1 cellular context compared by ENCODE assay signal in the genomic region with DNA sequence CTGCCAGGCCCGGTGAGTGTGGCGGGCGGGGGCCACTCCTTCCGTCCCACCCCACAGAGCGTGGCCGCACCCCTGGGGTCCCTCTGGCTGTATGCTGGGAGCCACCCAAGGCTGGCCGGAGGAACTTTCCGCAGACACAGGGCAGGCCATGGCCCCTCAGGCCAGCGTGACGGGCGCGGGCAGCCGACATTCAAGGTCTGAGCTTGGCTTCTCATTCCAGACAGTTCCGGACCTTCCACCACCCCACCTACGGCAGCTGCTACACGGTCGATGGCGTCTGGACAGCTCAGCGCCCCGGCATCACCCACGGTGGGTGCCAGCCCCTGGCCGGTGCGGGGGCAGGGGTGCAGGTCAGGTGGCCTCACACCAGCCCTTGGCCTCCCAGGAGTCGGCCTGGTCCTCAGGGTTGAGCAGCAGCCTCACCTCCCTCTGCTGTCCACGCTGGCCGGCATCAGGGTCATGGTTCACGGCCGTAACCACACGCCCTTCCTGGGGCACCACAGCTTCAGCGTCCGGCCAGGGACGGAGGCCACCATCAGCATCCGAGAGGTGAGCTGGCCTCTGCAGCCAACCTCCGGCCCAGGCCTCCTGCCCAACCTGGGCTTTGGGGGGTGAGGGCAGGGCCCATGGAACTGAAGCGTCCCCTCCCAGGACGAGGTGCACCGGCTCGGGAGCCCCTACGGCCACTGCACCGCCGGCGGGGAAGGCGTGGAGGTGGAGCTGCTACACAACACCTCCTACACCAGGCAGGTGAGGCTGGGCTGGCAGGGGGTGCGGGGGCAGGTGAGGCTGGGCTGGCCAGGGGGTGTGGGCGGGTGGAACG.
TF ChIP-seq lines count a peak whose summit lies in the region.

No MANE protein-coding gene starts in this region.

TF ChIP-seq in HepG2, 621 proteins besides CTCF, POLR2A, EP300 and RAD21 (continued from another document and continues in another):
- no peak for TF ChIP-seq ZNF207 (IDR thresholded peaks at IDR 0.05; ENCODE audit: borderline replicate concordance)
- TF ChIP-seq, protein P1, sequence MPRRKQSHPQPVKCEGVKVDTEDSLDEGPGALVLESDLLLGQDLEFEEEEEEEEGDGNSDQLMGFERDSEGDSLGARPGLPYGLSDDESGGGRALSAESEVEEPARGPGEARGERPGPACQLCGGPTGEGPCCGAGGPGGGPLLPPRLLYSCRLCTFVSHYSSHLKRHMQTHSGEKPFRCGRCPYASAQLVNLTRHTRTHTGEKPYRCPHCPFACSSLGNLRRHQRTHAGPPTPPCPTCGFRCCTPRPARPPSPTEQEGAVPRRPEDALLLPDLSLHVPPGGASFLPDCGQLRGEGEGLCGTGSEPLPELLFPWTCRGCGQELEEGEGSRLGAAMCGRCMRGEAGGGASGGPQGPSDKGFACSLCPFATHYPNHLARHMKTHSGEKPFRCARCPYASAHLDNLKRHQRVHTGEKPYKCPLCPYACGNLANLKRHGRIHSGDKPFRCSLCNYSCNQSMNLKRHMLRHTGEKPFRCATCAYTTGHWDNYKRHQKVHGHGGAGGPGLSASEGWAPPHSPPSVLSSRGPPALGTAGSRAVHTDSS (CRISPR knock-in tag; conservative IDR thresholded peaks at IDR 0.05), result no peak
- 0 out of 2 replicates have a peak, but pooled peaks have one; percentile 44 for TF ChIP-seq PHF21A (CRISPR knock-in tag; IDR thresholded peaks at IDR 0.05)
- TF ChIP-seq, protein P2, sequence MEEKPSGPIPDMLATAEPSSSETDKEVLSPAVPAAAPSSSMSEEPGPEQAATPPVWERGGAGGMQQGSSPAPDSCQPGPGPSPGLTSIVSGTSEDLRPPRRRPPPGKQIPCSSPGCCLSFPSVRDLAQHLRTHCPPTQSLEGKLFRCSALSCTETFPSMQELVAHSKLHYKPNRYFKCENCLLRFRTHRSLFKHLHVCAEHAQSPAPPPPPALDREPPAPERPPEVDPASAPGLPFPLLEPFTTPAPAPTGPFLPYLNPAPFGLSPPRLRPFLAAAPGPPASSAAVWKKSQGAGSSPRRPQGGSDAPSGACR (CRISPR knock-in tag; IDR thresholded peaks at IDR 0.05), result no peak; the same call in 1 of the 2 replicates
- peak; percentile 53 for TF ChIP-seq SKI (IDR thresholded peaks at IDR 0.05; ENCODE audit: partially characterized antibody)
- TF ChIP-seq, protein P3, sequence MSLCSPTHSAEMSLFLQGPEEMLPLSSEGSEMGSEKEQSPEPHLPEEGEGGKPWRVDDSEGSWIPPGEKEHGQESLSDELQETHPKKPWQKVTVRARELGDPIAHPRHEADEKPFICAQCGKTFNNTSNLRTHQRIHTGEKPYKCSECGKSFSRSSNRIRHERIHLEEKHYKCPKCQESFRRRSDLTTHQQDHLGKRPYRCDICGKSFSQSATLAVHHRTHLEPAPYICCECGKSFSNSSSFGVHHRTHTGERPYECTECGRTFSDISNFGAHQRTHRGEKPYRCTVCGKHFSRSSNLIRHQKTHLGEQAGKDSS (CRISPR knock-in tag; IDR thresholded peaks at IDR 0.05; ENCODE audit: borderline replicate concordance, low read depth), result peak; percentile 65; the same call in 1 of the 2 replicates
- peak; percentile 96 for TF ChIP-seq NR2C2 (CRISPR knock-in tag; IDR thresholded peaks at IDR 0.05; ENCODE audit: borderline replicate concordance)
- no peak for TF ChIP-seq ZNF224 (CRISPR knock-in tag; IDR thresholded peaks at IDR 0.05)
- TF ChIP-seq ZIK1 (CRISPR knock-in tag; IDR thresholded peaks at IDR 0.05; ENCODE audit: borderline replicate concordance, low read depth), result 0 out of 2 replicates have a peak, but pooled peaks have one; percentile 63
- peak; percentile 74 for TF ChIP-seq ZKSCAN5 (CRISPR knock-in tag; IDR thresholded peaks at IDR 0.05)
- peak; percentile 54 for TF ChIP-seq SPEN (CRISPR knock-in tag; IDR thresholded peaks at IDR 0.05; ENCODE audit: low read depth)
- peak; percentile 73 for TF ChIP-seq SAP130 (CRISPR knock-in tag; IDR thresholded peaks at IDR 0.05; ENCODE audit: low read depth)
- peak; percentile 72 for TF ChIP-seq HNF4A (CRISPR knock-in tag; IDR thresholded peaks at IDR 0.05)
- TF ChIP-seq, protein P4, sequence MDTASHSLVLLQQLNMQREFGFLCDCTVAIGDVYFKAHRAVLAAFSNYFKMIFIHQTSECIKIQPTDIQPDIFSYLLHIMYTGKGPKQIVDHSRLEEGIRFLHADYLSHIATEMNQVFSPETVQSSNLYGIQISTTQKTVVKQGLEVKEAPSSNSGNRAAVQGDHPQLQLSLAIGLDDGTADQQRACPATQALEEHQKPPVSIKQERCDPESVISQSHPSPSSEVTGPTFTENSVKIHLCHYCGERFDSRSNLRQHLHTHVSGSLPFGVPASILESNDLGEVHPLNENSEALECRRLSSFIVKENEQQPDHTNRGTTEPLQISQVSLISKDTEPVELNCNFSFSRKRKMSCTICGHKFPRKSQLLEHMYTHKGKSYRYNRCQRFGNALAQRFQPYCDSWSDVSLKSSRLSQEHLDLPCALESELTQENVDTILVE (CRISPR knock-in tag; IDR thresholded peaks at IDR 0.05), result no peak
- TF ChIP-seq, protein P5, sequence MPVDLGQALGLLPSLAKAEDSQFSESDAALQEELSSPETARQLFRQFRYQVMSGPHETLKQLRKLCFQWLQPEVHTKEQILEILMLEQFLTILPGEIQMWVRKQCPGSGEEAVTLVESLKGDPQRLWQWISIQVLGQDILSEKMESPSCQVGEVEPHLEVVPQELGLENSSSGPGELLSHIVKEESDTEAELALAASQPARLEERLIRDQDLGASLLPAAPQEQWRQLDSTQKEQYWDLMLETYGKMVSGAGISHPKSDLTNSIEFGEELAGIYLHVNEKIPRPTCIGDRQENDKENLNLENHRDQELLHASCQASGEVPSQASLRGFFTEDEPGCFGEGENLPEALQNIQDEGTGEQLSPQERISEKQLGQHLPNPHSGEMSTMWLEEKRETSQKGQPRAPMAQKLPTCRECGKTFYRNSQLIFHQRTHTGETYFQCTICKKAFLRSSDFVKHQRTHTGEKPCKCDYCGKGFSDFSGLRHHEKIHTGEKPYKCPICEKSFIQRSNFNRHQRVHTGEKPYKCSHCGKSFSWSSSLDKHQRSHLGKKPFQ (CRISPR knock-in tag; IDR thresholded peaks at IDR 0.05; ENCODE audit: insufficient replicate concordance), result no peak
- peak; percentile 67; the same call in 1 of the 2 replicates for TF ChIP-seq ESRRA (CRISPR knock-in tag; IDR thresholded peaks at IDR 0.05; ENCODE audit: low read depth)
- TF ChIP-seq, protein P6, sequence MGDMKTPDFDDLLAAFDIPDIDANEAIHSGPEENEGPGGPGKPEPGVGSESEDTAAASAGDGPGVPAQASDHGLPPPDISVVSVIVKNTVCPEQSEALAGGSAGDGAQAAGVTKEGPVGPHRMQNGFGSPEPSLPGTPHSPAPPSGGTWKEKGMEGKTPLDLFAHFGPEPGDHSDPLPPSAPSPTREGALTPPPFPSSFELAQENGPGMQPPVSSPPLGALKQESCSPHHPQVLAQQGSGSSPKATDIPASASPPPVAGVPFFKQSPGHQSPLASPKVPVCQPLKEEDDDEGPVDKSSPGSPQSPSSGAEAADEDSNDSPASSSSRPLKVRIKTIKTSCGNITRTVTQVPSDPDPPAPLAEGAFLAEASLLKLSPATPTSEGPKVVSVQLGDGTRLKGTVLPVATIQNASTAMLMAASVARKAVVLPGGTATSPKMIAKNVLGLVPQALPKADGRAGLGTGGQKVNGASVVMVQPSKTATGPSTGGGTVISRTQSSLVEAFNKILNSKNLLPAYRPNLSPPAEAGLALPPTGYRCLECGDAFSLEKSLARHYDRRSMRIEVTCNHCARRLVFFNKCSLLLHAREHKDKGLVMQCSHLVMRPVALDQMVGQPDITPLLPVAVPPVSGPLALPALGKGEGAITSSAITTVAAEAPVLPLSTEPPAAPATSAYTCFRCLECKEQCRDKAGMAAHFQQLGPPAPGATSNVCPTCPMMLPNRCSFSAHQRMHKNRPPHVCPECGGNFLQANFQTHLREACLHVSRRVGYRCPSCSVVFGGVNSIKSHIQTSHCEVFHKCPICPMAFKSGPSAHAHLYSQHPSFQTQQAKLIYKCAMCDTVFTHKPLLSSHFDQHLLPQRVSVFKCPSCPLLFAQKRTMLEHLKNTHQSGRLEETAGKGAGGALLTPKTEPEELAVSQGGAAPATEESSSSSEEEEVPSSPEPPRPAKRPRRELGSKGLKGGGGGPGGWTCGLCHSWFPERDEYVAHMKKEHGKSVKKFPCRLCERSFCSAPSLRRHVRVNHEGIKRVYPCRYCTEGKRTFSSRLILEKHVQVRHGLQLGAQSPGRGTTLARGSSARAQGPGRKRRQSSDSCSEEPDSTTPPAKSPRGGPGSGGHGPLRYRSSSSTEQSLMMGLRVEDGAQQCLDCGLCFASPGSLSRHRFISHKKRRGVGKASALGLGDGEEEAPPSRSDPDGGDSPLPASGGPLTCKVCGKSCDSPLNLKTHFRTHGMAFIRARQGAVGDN (CRISPR knock-in tag; IDR thresholded peaks at IDR 0.05), result peak; percentile 98
- peak; percentile 84 for TF ChIP-seq ADNP (CRISPR knock-in tag; IDR thresholded peaks at IDR 0.05)
- TF ChIP-seq DPF2 (CRISPR knock-in tag; IDR thresholded peaks at IDR 0.05; ENCODE audit: borderline replicate concordance, low read depth), result peak; percentile 74; the same call in 1 of the 2 replicates
- peak; percentile 90 for TF ChIP-seq ZFX (CRISPR knock-in tag; IDR thresholded peaks at IDR 0.05; ENCODE audit: low read depth)
- TF ChIP-seq, protein P7, sequence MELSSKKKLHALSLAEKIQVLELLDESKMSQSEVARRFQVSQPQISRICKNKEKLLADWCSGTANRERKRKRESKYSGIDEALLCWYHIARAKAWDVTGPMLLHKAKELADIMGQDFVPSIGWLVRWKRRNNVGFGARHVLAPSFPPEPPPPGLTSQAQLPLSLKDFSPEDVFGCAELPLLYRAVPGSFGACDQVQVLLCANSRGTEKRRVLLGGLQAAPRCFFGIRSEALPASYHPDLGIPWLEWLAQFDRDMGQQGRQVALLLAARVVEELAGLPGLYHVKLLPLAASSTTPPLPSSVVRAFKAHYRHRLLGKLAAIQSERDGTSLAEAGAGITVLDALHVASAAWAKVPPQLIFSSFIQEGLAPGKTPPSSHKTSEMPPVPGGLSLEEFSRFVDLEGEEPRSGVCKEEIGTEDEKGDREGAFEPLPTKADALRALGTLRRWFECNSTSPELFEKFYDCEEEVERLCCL (CRISPR knock-in tag; IDR thresholded peaks at IDR 0.05; ENCODE audit: borderline replicate concordance), result 0 out of 2 replicates have a peak, but pooled peaks have one; percentile 44
- peak; percentile 59 to 64; a peak in 3 of 4 replicates for TF ChIP-seq NR2F1 (CRISPR knock-in tag; IDR thresholded peaks at IDR 0.05)
- TF ChIP-seq, protein P8, sequence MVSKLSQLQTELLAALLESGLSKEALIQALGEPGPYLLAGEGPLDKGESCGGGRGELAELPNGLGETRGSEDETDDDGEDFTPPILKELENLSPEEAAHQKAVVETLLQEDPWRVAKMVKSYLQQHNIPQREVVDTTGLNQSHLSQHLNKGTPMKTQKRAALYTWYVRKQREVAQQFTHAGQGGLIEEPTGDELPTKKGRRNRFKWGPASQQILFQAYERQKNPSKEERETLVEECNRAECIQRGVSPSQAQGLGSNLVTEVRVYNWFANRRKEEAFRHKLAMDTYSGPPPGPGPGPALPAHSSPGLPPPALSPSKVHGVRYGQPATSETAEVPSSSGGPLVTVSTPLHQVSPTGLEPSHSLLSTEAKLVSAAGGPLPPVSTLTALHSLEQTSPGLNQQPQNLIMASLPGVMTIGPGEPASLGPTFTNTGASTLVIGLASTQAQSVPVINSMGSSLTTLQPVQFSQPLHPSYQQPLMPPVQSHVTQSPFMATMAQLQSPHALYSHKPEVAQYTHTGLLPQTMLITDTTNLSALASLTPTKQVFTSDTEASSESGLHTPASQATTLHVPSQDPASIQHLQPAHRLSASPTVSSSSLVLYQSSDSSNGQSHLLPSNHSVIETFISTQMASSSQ (IDR thresholded peaks at IDR 0.05; ENCODE audit: low read depth), result no peak
- TF ChIP-seq, protein P8 (CRISPR knock-in tag; IDR thresholded peaks at IDR 0.05; ENCODE audit: borderline replicate concordance), result 0 out of 2 replicates have a peak, but pooled peaks have one; percentile 52
- 0 out of 2 replicates have a peak, but pooled peaks have one; percentile 56 for TF ChIP-seq ZNF569 (CRISPR knock-in tag; IDR thresholded peaks at IDR 0.05; ENCODE audit: borderline replicate concordance)
- TF ChIP-seq MIER3 (CRISPR knock-in tag; IDR thresholded peaks at IDR 0.05; ENCODE audit: borderline replicate concordance), result no peak
- 0 out of 2 replicates have a peak, but pooled peaks have one; percentile 31 for TF ChIP-seq ELF3 (CRISPR knock-in tag; IDR thresholded peaks at IDR 0.05)
- peak; percentile 64; the same call in 1 of the 2 replicates for TF ChIP-seq NR2F6 (IDR thresholded peaks at IDR 0.05)
- peak; percentile 89 for TF ChIP-seq NR2F6 (CRISPR knock-in tag; IDR thresholded peaks at IDR 0.05)
- TF ChIP-seq KLF12 (CRISPR knock-in tag; IDR thresholded peaks at IDR 0.05; ENCODE audit: borderline replicate concordance), result peak; percentile 83; the same call in 1 of the 2 replicates
- peak; percentile 18; the same call in 1 of the 2 replicates for TF ChIP-seq BRD4 (CRISPR knock-in tag; IDR thresholded peaks at IDR 0.05)
- no peak for TF ChIP-seq NFATC3 (CRISPR knock-in tag; IDR thresholded peaks at IDR 0.05)
- peak; percentile 75; the same call in 1 of the 2 replicates for TF ChIP-seq ZZZ3 (CRISPR knock-in tag; IDR thresholded peaks at IDR 0.05; ENCODE audit: borderline replicate concordance)
- 0 out of 2 replicates have a peak, but pooled peaks have one; percentile 23 for TF ChIP-seq ZBTB7B (CRISPR knock-in tag; IDR thresholded peaks at IDR 0.05)
- TF ChIP-seq THAP11 (CRISPR knock-in tag; IDR thresholded peaks at IDR 0.05), result peak; percentile 40; the same call in 1 of the 2 replicates
